Comparison of ENCODE assay signal across 5 cellular contexts in the genomic region with DNA sequence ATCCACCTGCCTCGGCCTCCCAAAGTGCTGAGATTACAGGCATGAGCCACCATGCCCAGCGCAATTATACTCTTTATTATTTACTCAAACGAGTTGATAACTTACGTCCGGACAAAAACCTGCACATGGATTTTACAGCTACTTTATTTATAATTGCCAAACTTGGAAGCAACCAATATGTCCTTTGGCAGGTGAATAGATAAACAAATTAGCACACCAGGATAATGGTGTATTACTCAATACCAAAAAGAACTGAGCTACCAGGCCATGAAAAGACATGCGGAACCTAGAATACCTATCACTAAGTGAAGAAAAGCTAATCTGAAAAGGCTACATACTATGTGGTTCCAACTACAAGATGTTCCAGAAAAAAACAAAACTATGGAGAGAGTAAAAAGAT.
"Had no signal": no experiment of that assay in that cellular context is flagged by ENCODE, and none has a peak within 500 bp of the region (broad histone marks: within the 10 kb centered on the region; RNA-seq: fewer than 3 reads in every experiment).

No MANE protein-coding gene starts in this region.

- H3K27ac Mint-ChIP-seq: IgD-negative memory B cell had no signal

- H3K4me3 ChIP-seq: GM23248 had no signal

- H3K9me3 Mint-ChIP-seq: H9, IgD-negative memory B cell had no signal

- H3K4me3 Mint-ChIP-seq: H9, IgD-negative memory B cell had no signal

- DNase-seq: GM23248, H9, HCEC 1CT, KBM-7 had no signal

- H3K4me1 Mint-ChIP-seq: H9, IgD-negative memory B cell had no signal

- H3K27ac ChIP-seq: GM23248 had no signal

- H3K27me3 Mint-ChIP-seq: IgD-negative memory B cell had no signal
